8 cellular contexts compared by ENCODE assay signal in the genomic region with DNA sequence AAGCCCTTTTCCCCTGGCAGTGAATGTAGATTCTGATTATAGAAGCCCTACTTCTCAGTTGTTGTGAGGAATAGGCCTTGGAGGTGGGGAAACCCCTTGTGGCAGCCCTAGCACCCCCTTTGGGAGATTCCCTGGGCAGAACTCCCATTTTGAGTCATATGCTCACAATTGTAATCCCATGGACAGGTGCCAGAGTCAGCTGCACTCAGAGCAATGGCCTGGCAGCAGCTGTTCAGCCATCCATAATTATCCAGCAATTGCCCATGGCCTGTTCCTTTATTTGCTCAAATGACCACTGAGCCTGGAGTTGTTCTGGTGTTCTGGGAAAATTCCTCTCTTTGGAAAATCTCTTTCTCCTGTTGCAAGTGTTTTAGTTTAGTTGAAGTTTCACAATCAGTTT.
DNase-seq lines count a peak whose midpoint lies in the region; ATAC-seq and TF ChIP-seq lines count a peak whose summit lies in the region.

No MANE protein-coding gene starts in this region.

- H3K36me3 Mint-ChIP-seq in activated T-cell treated with anti-CD3 and anti-CD28 coated beads, Interleukin-2, amount 50 U/mL, for 72 hours (ENCODE audit: insufficient read depth in 2 of 2), result peaks cover 0 to 1% of the 10 kb centered on the region in 2 donors
- peaks cover 27% of the 10 kb centered on the region for H3K36me3 Mint-ChIP-seq in osteocyte (ENCODE audit: unreplicated experiment)

- peaks cover 12% of the 10 kb centered on the region for H3K4me1 Mint-ChIP-seq in activated T-cell treated with anti-CD3 and anti-CD28 coated beads, Interleukin-2, amount 50 U/mL, for 72 hours (ENCODE audit: low read depth)
- peaks cover 25% of the 10 kb centered on the region for H3K4me1 Mint-ChIP-seq in osteocyte (ENCODE audit: unreplicated experiment)

- H3K27me3 Mint-ChIP-seq in activated T-cell treated with anti-CD3 and anti-CD28 coated beads, Interleukin-2, amount 50 U/mL, for 72 hours (ENCODE audit: low read depth), result no peaks in the 10 kb centered on the region
- no peaks in the 10 kb centered on the region for H3K27me3 Mint-ChIP-seq in osteocyte (ENCODE audit: unreplicated experiment)

- ATAC-seq in activated T-cell treated with anti-CD3 and anti-CD28 coated beads, Interleukin-2, amount 50 U/mL, for 72 hours (replicated peaks in 1 of 2), result peak; percentile 40 to 66

- H3K9me3 Mint-ChIP-seq in activated T-cell treated with anti-CD3 and anti-CD28 coated beads, Interleukin-2, amount 50 U/mL, for 72 hours, result no peaks in the 10 kb centered on the region
- peaks cover 5% of the 10 kb centered on the region for H3K9me3 Mint-ChIP-seq in osteocyte (ENCODE audit: unreplicated experiment)

- peak; percentile 13 to 31 for DNase-seq in activated T-cell treated with anti-CD3 and anti-CD28 coated beads, Interleukin-2, amount 50 U/mL, for 72 hours
- no peak for DNase-seq in activated T-cell treated with anti-CD3 and anti-CD28 coated beads, Interleukin-2, amount 50 U/mL, for 1 hour
- DNase-seq in SHP77 (lab: John Stamatoyannopoulos, UW), result peak; percentile 81 to 85
- DNase-seq in fibroblast of the conjunctiva (ENCODE audit: low read depth), result peak; percentile 84
- DNase-seq in osteocyte (ENCODE audit: extremely low spot score, unreplicated experiment), result no peak
- DNase-seq in stimulated activated CD8-positive, alpha-beta memory T cell treated with anti-CD3 and anti-CD28 coated beads, Interleukin-4, amount 100 ng/mL, for 48 hours, result no peak
- DNase-seq in GM19238 (ENCODE audit: insufficient read length, low spot score), result no peak
- no peak for DNase-seq in OCI-M2 (lab: John Stamatoyannopoulos, UW; ENCODE audit: unreplicated experiment)

- H3K27ac Mint-ChIP-seq in activated T-cell treated with anti-CD3 and anti-CD28 coated beads, Interleukin-2, amount 50 U/mL, for 72 hours, result peak overlapping the region; percentile 59
- H3K27ac Mint-ChIP-seq in osteocyte (ENCODE audit: unreplicated experiment), result peak overlapping the region; percentile 68

- H3K4me3 Mint-ChIP-seq in activated T-cell treated with anti-CD3 and anti-CD28 coated beads, Interleukin-2, amount 50 U/mL, for 72 hours, result no peak overlapping the region
- H3K4me3 Mint-ChIP-seq in osteocyte (ENCODE audit: unreplicated experiment), result no peak overlapping the region

- TF ChIP-seq CTCF in osteocyte (IDR thresholded peaks at IDR 0.05), result no peak

Comparison
In these comparisons a context has a peak if more than half of its experiments do, and no peak if none do; other contexts are left out.
1. DNase-seq: peak in activated T-cell treated with anti-CD3 and anti-CD28 coated beads, Interleukin-2, amount 50 U/mL, for 72 hours (2 of 2), SHP77 (2 of 2) and fibroblast of the conjunctiva (single experiment); none in activated T-cell treated with anti-CD3 and anti-CD28 coated beads, Interleukin-2, amount 50 U/mL, for 1 hour (single experiment), osteocyte (single experiment), stimulated activated CD8-positive, alpha-beta memory T cell treated with anti-CD3 and anti-CD28 coated beads, Interleukin-4, amount 100 ng/mL, for 48 hours (single experiment), GM19238 (single experiment) and OCI-M2 (single experiment).